In genomic region chr3:46717447-46718231, GRCh38 we compare ENCODE assay signal across 9 cellular contexts. TPM values are rescaled to one million over a fixed set of nuclear protein-coding genes. Genes with fewer than 3 reads are reported as not detected.
A peak's percentile ranks its signal among the peaks of the same experiment; 100 is the strongest.
DNase-seq lines count a peak whose midpoint lies in the region; ATAC-seq, FAIRE-seq and TF ChIP-seq lines count a peak whose summit lies in the region.
"Had no signal": no experiment of that assay in that cellular context is flagged by ENCODE, and none has a peak within 500 bp of the region (broad histone marks: within the 10 kb centered on the region; RNA-seq: fewer than 3 reads in every experiment).

Gene PRSS50 (minus strand): TSS chr3:46717869. CDS start chr3:46717824, 45 bp downstream.

- FAIRE-seq in GM12891 (lab: Jason Lieb, UNC) (no peak), RCC 7860 (lab: Jason Lieb, UNC) (no peak)

- H3K27me3 Mint-ChIP-seq in memory B cell = peaks cover 22% of the 10 kb centered on the region

- no peaks in the 10 kb centered on the region for H3K36me3 Mint-ChIP-seq in memory B cell

- peak; percentile 74 for DNase-seq in activated CD8-positive, alpha-beta memory T cell treated with anti-CD3 and anti-CD28 coated beads, Interleukin-2, amount 50 U/mL, for 48 hours
- DNase-seq in memory B cell (ENCODE audit: low spot score in 2 of 2) (peak in 1 of 2 donors; percentile 13), GM12891 (ENCODE audit: insufficient read length, low spot score) (no peak), RCC 7860 (ENCODE audit: low spot score) (no peak)
- DNase-seq: NCI-H1436 treated with DMSO at 0.1 percent for 48 hours had no signal

- H3K27ac Mint-ChIP-seq in memory B cell = no peak within 1 kb of the TSS

- TF ChIP-seq CTCF in 22Rv1 (IDR thresholded peaks at IDR 0.05) (peak; percentile 95), GM12873 (IDR thresholded peaks at IDR 0.05; ENCODE audit: insufficient read depth, low read depth, low read length, missing control alignments) (peak; percentile 64)

- no peak within 1 kb of the TSS for H3K4me3 Mint-ChIP-seq in memory B cell

- H3K4me1 Mint-ChIP-seq in memory B cell = no peaks in the 10 kb centered on the region

- no peak for TF ChIP-seq POLR2A in GM12891 (IDR thresholded peaks at IDR 0.05; ENCODE audit: low read depth, low read length)

- no peak within 1 kb of the TSS for H3K27ac ChIP-seq in 22Rv1

- ATAC-seq in memory B cell (ENCODE audit: low read depth) = peak; percentile 52
- no peak for ATAC-seq in GM21723 (IDR thresholded peaks at IDR 0.05; ENCODE audit: unreplicated experiment)
- ATAC-seq in HG02678 (IDR thresholded peaks at IDR 0.05; ENCODE audit: unreplicated experiment) = no peak

- no peaks in the 10 kb centered on the region for H3K9me3 Mint-ChIP-seq in memory B cell

TF ChIP-seq in GM12891, 5 proteins besides CTCF, POLR2A, EP300 and RAD21:
- TF ChIP-seq SPI1 (IDR thresholded peaks at IDR 0.05; ENCODE audit: low read depth, low read length) (no peak), POLR2AphosphoS5 (IDR thresholded peaks at IDR 0.05; ENCODE audit: low read depth, low read length) (no peak), PAX5 (IDR thresholded peaks at IDR 0.05; ENCODE audit: insufficient read depth, low read length, severe bottlenecking) (no peak), TAF1 (IDR thresholded peaks at IDR 0.05; ENCODE audit: low read depth, low read length) (no peak), POU2F2 (IDR thresholded peaks at IDR 0.05; ENCODE audit: low read depth, low read length) (no peak)

RNA-seq across cellular contexts. Expression of gene PRSS50, which starts in this region (rescaled TPM):
- not detected for polyA plus RNA-seq in GM12891 (2012; ENCODE audit: low read depth, missing spikeins)
